ENCODE assay signal across 8 cellular contexts in the genomic region with DNA sequence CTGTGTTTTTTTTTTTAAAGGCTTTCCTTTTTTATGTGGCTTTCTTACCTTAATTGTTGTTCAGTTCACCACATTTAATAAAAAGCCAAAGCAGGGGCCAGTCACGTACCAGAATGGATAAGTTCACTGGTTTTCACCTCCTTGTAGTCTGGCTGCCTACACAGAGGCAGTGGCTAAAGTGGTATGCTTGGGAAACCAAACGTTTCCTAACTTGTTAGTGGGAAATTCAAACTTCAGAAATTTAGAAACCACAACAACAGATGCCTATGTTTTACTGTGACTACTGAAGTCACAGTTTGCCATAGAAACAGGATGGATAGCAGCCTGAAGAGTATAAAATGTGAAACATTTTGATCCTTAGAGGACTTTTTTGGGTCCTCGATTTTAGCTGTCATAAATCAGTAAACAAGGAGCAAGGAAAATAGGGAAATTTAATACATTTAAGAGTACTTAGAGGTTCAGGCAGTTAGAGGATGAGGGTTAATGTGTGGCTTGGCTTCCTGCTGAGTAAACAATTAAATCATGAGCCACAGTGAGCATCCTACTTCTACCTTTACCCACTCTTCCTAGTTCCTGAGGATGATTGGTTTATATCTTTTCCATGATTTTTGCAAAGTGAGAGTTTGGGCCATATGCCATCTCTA. TPM values are rescaled to one million over a fixed set of nuclear protein-coding genes. Genes with fewer than 3 reads are reported as not detected.
DNase-seq lines count a peak whose midpoint lies in the region; ATAC-seq and TF ChIP-seq lines count a peak whose summit lies in the region.

No MANE protein-coding gene starts in this region.

- H3F3A ChIP-seq in smooth muscle cell (ENCODE audit: low read depth): peaks cover 30% of the 10 kb centered on the region

- H2AFZ ChIP-seq in smooth muscle cell (ENCODE audit: low read depth): no peak overlapping the region

- no peaks in the 10 kb centered on the region for H3K27me3 ChIP-seq in smooth muscle cell (ENCODE audit: low read depth)

- H3K9me3 ChIP-seq in smooth muscle cell (replicated peaks; ENCODE audit: low read depth): no peaks in the 10 kb centered on the region

- ATAC-seq in GM19035 (IDR thresholded peaks at IDR 0.05; ENCODE audit: unreplicated experiment): no peak

- H3K4me3 ChIP-seq in coronary artery (peak overlapping the region; percentile 78), smooth muscle cell (no peak overlapping the region)

- WGBS in smooth muscle cell (ENCODE audit: low lambda C conversion rate): 39% methylated on average over 3 of the region's 3 CpGs

- TF ChIP-seq CTCF in coronary artery (IDR thresholded peaks at IDR 0.05) (no peak), smooth muscle cell (IDR thresholded peaks at IDR 0.05; ENCODE audit: borderline replicate concordance, insufficient read depth, poor library complexity, severe bottlenecking) (no peak)

- peaks cover 39% of the 10 kb centered on the region for H3K4me1 ChIP-seq in smooth muscle cell (ENCODE audit: low read depth)

- peak overlapping the region; percentile 60 for H3K4me2 ChIP-seq in smooth muscle cell

- H3K36me3 ChIP-seq in smooth muscle cell (ENCODE audit: low read depth): no peaks in the 10 kb centered on the region

- peak overlapping the region; percentile 95 to 98 for H3K27ac ChIP-seq in coronary artery
- peak overlapping the region; percentile 98 for H3K27ac ChIP-seq in smooth muscle cell (ENCODE audit: low read depth)

- H3K79me2 ChIP-seq in smooth muscle cell (ENCODE audit: low read depth): peaks cover 100% of the 10 kb centered on the region

- DNase-seq in DMS53 (lab: John Stamatoyannopoulos, UW) (peak; percentile 13), DMS53 treated with DMSO at 0.1 percent for 48 hours (lab: John Stamatoyannopoulos, UW; ENCODE audit: unreplicated experiment) (no peak), NCI-H1105 (lab: John Stamatoyannopoulos, UW) (peak; percentile 60), coronary artery (ENCODE audit: low spot score) (no peak), smooth muscle cell (lab: John Stamatoyannopoulos, UW; ENCODE audit: unreplicated experiment) (no peak), COLO668 (lab: John Stamatoyannopoulos, UW; ENCODE audit: unreplicated experiment) (no peak), HK-2 (ENCODE audit: unreplicated experiment) (no peak)

- H4K20me1 ChIP-seq in smooth muscle cell (ENCODE audit: low read depth): peaks cover 94% of the 10 kb centered on the region

- peak overlapping the region; percentile 2 for H3K9ac ChIP-seq in smooth muscle cell (ENCODE audit: low read depth)

RNA-seq across cellular contexts. Expression of a gene that starts 48.6 kb away (rescaled TPM):
- 11.6 and 19.2 TPM in 2 replicates for total RNA-seq in smooth muscle cell
- polyA plus RNA-seq in smooth muscle cell: 19.7 and 24.1 TPM in 2 replicates

Comparison
In these comparisons a context has a peak if more than half of its experiments do, and no peak if none do; other contexts are left out.
1. DNase-seq: peak in DMS53 (single experiment) and NCI-H1105 (single experiment); none in DMS53 treated with DMSO at 0.1 percent for 48 hours (single experiment), coronary artery (single experiment), smooth muscle cell (single experiment), COLO668 (single experiment) and HK-2 (single experiment).